Comparison of ENCODE assay signal across 19 cellular contexts in genomic region chr5:168766038-168766700, GRCh38.
DNase-seq lines count a peak whose midpoint lies in the region; TF ChIP-seq lines count a peak whose summit lies in the region.
"Had no signal": no experiment of that assay in that cellular context is flagged by ENCODE, and none has a peak within 500 bp of the region (broad histone marks: within the 10 kb centered on the region; RNA-seq: fewer than 3 reads in every experiment).

No MANE protein-coding gene starts in this region.

- H3K27me3 ChIP-seq in CD4-positive, alpha-beta memory T cell (ENCODE audit: insufficient read depth, low read length), result no peaks in the 10 kb centered on the region
- H3K27me3 ChIP-seq: body of pancreas, tibial nerve had no signal

- H3K27ac ChIP-seq in HEK293 (ENCODE audit: extremely low read depth, low read depth, low read length), result peak overlapping the region; percentile 35
- no peak overlapping the region for H3K27ac ChIP-seq in caudate nucleus (ENCODE audit: low read depth, low read length)
- H3K27ac ChIP-seq in CD4-positive, alpha-beta memory T cell (ENCODE audit: low read depth, low read length), result no peak overlapping the region
- H3K27ac ChIP-seq: body of pancreas had no signal

- H3K27ac Mint-ChIP-seq in CD4-positive, alpha-beta memory T cell, result no peak overlapping the region
- H3K27ac Mint-ChIP-seq: activated CD8-positive, alpha-beta T cell treated with anti-CD3 and anti-CD28 coated beads for 36 hours; activated naive CD4-positive, alpha-beta T cell treated with anti-CD3 and anti-CD28 coated beads, Interleukin-2, amount 10 ng/mL, durations not matched to agents 7 days and 5 days had no signal

- DNase-seq in caudate nucleus (lab: John Stamatoyannopoulos, UW) (peak in 49 of 61 donors; percentile 4 to 85 (median 27)), midbrain (lab: John Stamatoyannopoulos, UW) (peak; percentile 43), superior temporal gyrus (ENCODE audit: extremely low spot score) (peak; percentile 53), NCI-H2107 (lab: John Stamatoyannopoulos, UW) (no peak), NCI-H748 (lab: John Stamatoyannopoulos, UW; ENCODE audit: unreplicated experiment) (no peak), RKO (ENCODE audit: low spot score) (no peak)
- no peak for DNase-seq in CD4-positive, alpha-beta memory T cell
- DNase-seq: activated CD8-positive, alpha-beta T cell treated with anti-CD3 and anti-CD28 coated beads for 36 hours; activated naive CD4-positive, alpha-beta T cell treated with anti-CD3 and anti-CD28 coated beads, Interleukin-2, amount 10 ng/mL, durations not matched to agents 7 days and 5 days; activated T-cell treated with anti-CD3 and anti-CD28 coated beads, Interleukin-2, amount 50 U/mL, for 4 hours; body of pancreas; left colon; NCI-H774; OCI-M1; SHP77 treated with DMSO at 0.1 percent for 48 hours; stimulated activated CD4-positive, alpha-beta T cell treated with anti-CD3 and anti-CD28 coated beads, Interleukin-15, amount 100 ng/mL, for 24 hours; T-helper 2 cell had no signal

- H3K27me3 Mint-ChIP-seq in CD4-positive, alpha-beta memory T cell, result no peaks in the 10 kb centered on the region

- H3K9me3 Mint-ChIP-seq in CD4-positive, alpha-beta memory T cell, result peaks cover 0 to 4% (median 0%) of the 10 kb centered on the region in 8 donors
- H3K9me3 Mint-ChIP-seq: activated CD8-positive, alpha-beta T cell treated with anti-CD3 and anti-CD28 coated beads for 36 hours; activated naive CD4-positive, alpha-beta T cell treated with anti-CD3 and anti-CD28 coated beads, Interleukin-2, amount 10 ng/mL, durations not matched to agents 7 days and 5 days; activated T-cell treated with anti-CD3 and anti-CD28 coated beads, Interleukin-2, amount 50 U/mL, for 4 hours had no signal

- H3K4me1 Mint-ChIP-seq in CD4-positive, alpha-beta memory T cell, result no peaks in the 10 kb centered on the region
- H3K4me1 Mint-ChIP-seq: activated naive CD4-positive, alpha-beta T cell treated with anti-CD3 and anti-CD28 coated beads, Interleukin-2, amount 10 ng/mL, durations not matched to agents 7 days and 5 days had no signal

- no peak for TF ChIP-seq CTCF in HEK293 (tag by site-specific recombination; IDR thresholded peaks at IDR 0.05)

- no peaks in the 10 kb centered on the region for H3K36me3 Mint-ChIP-seq in CD4-positive, alpha-beta memory T cell
- H3K36me3 Mint-ChIP-seq: activated naive CD4-positive, alpha-beta T cell treated with anti-CD3 and anti-CD28 coated beads, Interleukin-2, amount 10 ng/mL, durations not matched to agents 7 days and 5 days had no signal

- CTCF ChIA-PET in HEK293 (lab: Yijun Ruan, JAX), result interaction anchor here (0.5 to 0.6 kb wide), 2 partner anchors 61 to 282 kb away, joined by 3 read pairs; no protein-coding TSS in a partner anchor
- CTCF ChIA-PET in CD4-positive, alpha-beta memory T cell (lab: Charles Lee; ENCODE audit: partially characterized antibody), result no interaction called here

- POLR2A ChIA-PET in HEK293 (lab: Yijun Ruan, JAX), result no interaction called here
- POLR2A ChIA-PET in CD4-positive, alpha-beta memory T cell (lab: Charles Lee; ENCODE audit: partially characterized antibody), result no interaction called here

- H3K9me3 ChIP-seq in HEK293 (ENCODE audit: control insufficient read depth, insufficient read depth, low read depth, low read length), result no peaks in the 10 kb centered on the region
- no peaks in the 10 kb centered on the region for H3K9me3 ChIP-seq in CD4-positive, alpha-beta memory T cell (ENCODE audit: control insufficient read depth in 1 of 2, low read length in 2 of 2)

- intact Hi-C loops in CD4-positive, alpha-beta memory T cell (cut with micrococcal nuclease), result no loop called here

- H3K36me3 ChIP-seq in HEK293 (ENCODE audit: control insufficient read depth in 2 of 2, insufficient read depth in 1 of 2, low read length in 2 of 2), result no peaks in the 10 kb centered on the region
- no peaks in the 10 kb centered on the region for H3K36me3 ChIP-seq in CD4-positive, alpha-beta memory T cell (ENCODE audit: insufficient read depth, low read length)

- H3K4me3 Mint-ChIP-seq in CD4-positive, alpha-beta memory T cell, result no peak overlapping the region
- H3K4me3 Mint-ChIP-seq: activated CD8-positive, alpha-beta T cell treated with anti-CD3 and anti-CD28 coated beads for 36 hours; activated naive CD4-positive, alpha-beta T cell treated with anti-CD3 and anti-CD28 coated beads, Interleukin-2, amount 10 ng/mL, durations not matched to agents 7 days and 5 days; activated T-cell treated with anti-CD3 and anti-CD28 coated beads, Interleukin-2, amount 50 U/mL, for 4 hours had no signal

- no peak overlapping the region for H3K4me3 ChIP-seq in HEK293 (ENCODE audit: low read depth, low read length)
- H3K4me3 ChIP-seq in CD4-positive, alpha-beta memory T cell (ENCODE audit: low read length in 2 of 2), result no peak overlapping the region
- H3K4me3 ChIP-seq: body of pancreas, tibial nerve had no signal

- peaks cover 16% of the 10 kb centered on the region for H3K4me1 ChIP-seq in HEK293 (ENCODE audit: control insufficient read depth, insufficient read depth, low read length)
- no peaks in the 10 kb centered on the region for H3K4me1 ChIP-seq in CD4-positive, alpha-beta memory T cell (ENCODE audit: insufficient read depth, low read length)
- H3K4me1 ChIP-seq: body of pancreas had no signal

TF ChIP-seq in HEK293, 187 proteins besides CTCF, POLR2A, EP300 and RAD21 (continues in another document):
- TF ChIP-seq ZNF521 (tag by site-specific recombination; IDR thresholded peaks at IDR 0.05), result no peak
- TF ChIP-seq ZNF747 (tag by site-specific recombination; IDR thresholded peaks at IDR 0.05), result no peak
- no peak for TF ChIP-seq ZBTB48 (tag by site-specific recombination; IDR thresholded peaks at IDR 0.05)
- TF ChIP-seq KLF10 (tag by site-specific recombination; IDR thresholded peaks at IDR 0.05), result no peak
- no peak for TF ChIP-seq AEBP2 (tag by site-specific recombination; IDR thresholded peaks at IDR 0.05; ENCODE audit: borderline replicate concordance)
- TF ChIP-seq ZNF670 (tag by site-specific recombination; IDR thresholded peaks at IDR 0.05; ENCODE audit: low read depth), result no peak
- TF ChIP-seq ZNF549 (tag by site-specific recombination; IDR thresholded peaks at IDR 0.05), result peak; percentile 80
- TF ChIP-seq PATZ1 (tag by site-specific recombination; IDR thresholded peaks at IDR 0.05), result 0 out of 2 replicates have a peak, but pooled peaks have one; percentile 4
- TF ChIP-seq HOXD13 (CRISPR knock-in tag; IDR thresholded peaks at IDR 0.05; ENCODE audit: borderline replicate concordance), result no peak
- TF ChIP-seq TRIM28 (IDR thresholded peaks at IDR 0.05; ENCODE audit: borderline replicate concordance, low read length), result 0 out of 2 replicates have a peak, but pooled peaks have one; percentile 65
- TF ChIP-seq ZNF423 (tag by site-specific recombination; IDR thresholded peaks at IDR 0.05), result no peak
- no peak for TF ChIP-seq ZNF792 (tag by site-specific recombination; IDR thresholded peaks at IDR 0.05)
- TF ChIP-seq ZNF23 (tag by site-specific recombination; IDR thresholded peaks at IDR 0.05; ENCODE audit: borderline replicate concordance), result no peak
- TF ChIP-seq ZBTB8A (tag by site-specific recombination; IDR thresholded peaks at IDR 0.05), result no peak
- TF ChIP-seq ZNF211 (tag by site-specific recombination; IDR thresholded peaks at IDR 0.05; ENCODE audit: low read depth), result no peak
- no peak for TF ChIP-seq ELK4 (IDR thresholded peaks at IDR 0.05; ENCODE audit: borderline replicate concordance, low read depth, low read length)
- no peak for TF ChIP-seq ZNF677 (tag by site-specific recombination; IDR thresholded peaks at IDR 0.05)
- TF ChIP-seq REPIN1 (tag by site-specific recombination; IDR thresholded peaks at IDR 0.05; ENCODE audit: low read depth), result no peak
- TF ChIP-seq ZXDB (tag by site-specific recombination; IDR thresholded peaks at IDR 0.05), result 0 out of 2 replicates have a peak, but pooled peaks have one; percentile 36
- no peak for TF ChIP-seq ZNF2 (tag by site-specific recombination; IDR thresholded peaks at IDR 0.05)

Comparison
In these comparisons a context has a peak if more than half of its experiments do, and no peak if none do; other contexts are left out.
1. DNase-seq: peak in caudate nucleus (49 of 61), midbrain (single experiment) and superior temporal gyrus (single experiment); none in NCI-H2107 (single experiment), CD4-positive, alpha-beta memory T cell (0 of 5), NCI-H748 (single experiment) and RKO (single experiment).